9 cellular contexts compared by ENCODE assay signal in genomic region chr16:5467552-5467951, GRCh38.
"Had no signal": no experiment of that assay in that cellular context is flagged by ENCODE, and none has a peak within 500 bp of the region (broad histone marks: within the 10 kb centered on the region; RNA-seq: fewer than 3 reads in every experiment).

No MANE protein-coding gene starts in this region.

- DNase-seq: GM23248, GOT3, H7, H9, HCEC 1CT, HFFc6 had no signal

- ATAC-seq: GM23338, HCT116 had no signal

- H2AFZ ChIP-seq: GM23248, GM23338 had no signal

- H3K9ac ChIP-seq: GM23248 had no signal

- H3K4me3 ChIP-seq: GM23248, GM23338, HAP-1 had no signal

- H3K36me3 ChIP-seq: HAP-1 had no signal

- H3K27ac ChIP-seq: GM23248 had no signal

- H3K4me2 ChIP-seq: GM23338 had no signal

- H3K4me1 ChIP-seq: HAP-1 had no signal

- H3K9me3 ChIP-seq: HAP-1 had no signal
